In genomic region chr15:75902129-75902557, GRCh38 we compare ENCODE assay signal across 12 cellular contexts. TPM values are rescaled to one million over a fixed set of nuclear protein-coding genes. Genes with fewer than 3 reads are reported as not detected.
DNase-seq lines count a peak whose midpoint lies in the region; ATAC-seq and TF ChIP-seq lines count a peak whose summit lies in the region.
"Had no signal": no experiment of that assay in that cellular context is flagged by ENCODE, and none has a peak within 500 bp of the region (broad histone marks: within the 10 kb centered on the region; RNA-seq: fewer than 3 reads in every experiment).

No MANE protein-coding gene starts in this region.

- peak overlapping the region; percentile 39 for H3K27ac ChIP-seq in iPS-20b (ENCODE audit: low read length)
- H3K27ac ChIP-seq: breast epithelium had no signal

- H3K36me3 ChIP-seq in BE2C (peaks cover 12% of the 10 kb centered on the region), iPS-20b (ENCODE audit: insufficient read depth, low read depth, low read length) (peaks cover 61% of the 10 kb centered on the region)
- H3K36me3 ChIP-seq: breast epithelium had no signal

- H3K4me1 ChIP-seq in BE2C, result peaks cover 19% of the 10 kb centered on the region
- H3K4me1 ChIP-seq in iPS-20b (ENCODE audit: insufficient read depth, low read length), result peaks cover 23% of the 10 kb centered on the region
- H3K4me1 ChIP-seq: breast epithelium had no signal

- H3K27me3 ChIP-seq in BE2C (no peaks in the 10 kb centered on the region), iPS-20b (ENCODE audit: insufficient read depth, low read length) (no peaks in the 10 kb centered on the region)
- H3K27me3 ChIP-seq: breast epithelium had no signal

- H3K36me3 Mint-ChIP-seq in activated B cell treated with CpG ODN at 0.5 μM for 24 hours (ENCODE audit: low read depth) (peaks cover 39% of the 10 kb centered on the region), CD14-positive monocyte (peaks cover 20 to 23% of the 10 kb centered on the region in 2 donors)

- H3K4me3 ChIP-seq in BE2C (ENCODE audit: low read depth, low read length) (no peak overlapping the region), iPS-20b (ENCODE audit: low read length) (peak overlapping the region; percentile 100; the same call in 1 of the 2 replicates)

- CTCF ChIA-PET in activated B cell treated with CpG ODN at 0.5 μM for 24 hours (lab: Charles Lee), result no interaction called here

- H3K4me1 Mint-ChIP-seq in activated B cell treated with CpG ODN at 0.5 μM for 24 hours (peaks cover 25% of the 10 kb centered on the region), CD14-positive monocyte (peaks cover 24% of the 10 kb centered on the region)

- H3K9ac ChIP-seq in iPS-20b (ENCODE audit: low read depth, low read length), result peak overlapping the region; percentile 99; the same call in 1 of the 2 replicates

- TF ChIP-seq CTCF in BE2C (IDR thresholded peaks at IDR 0.05; ENCODE audit: low read depth, low read length), result peak; percentile 23; the same call in 1 of the 2 replicates
- no peak for TF ChIP-seq CTCF in activated B cell treated with CpG ODN at 0.5 μM for 24 hours (IDR thresholded peaks at IDR 0.05)
- no peak for TF ChIP-seq CTCF in CD14-positive monocyte (IDR thresholded peaks at IDR 0.05)

- H3K4me3 Mint-ChIP-seq in activated B cell treated with CpG ODN at 0.5 μM for 24 hours, result peak overlapping the region; percentile 48
- peak overlapping the region in 1 of 2 donors; percentile 24 for H3K4me3 Mint-ChIP-seq in CD14-positive monocyte

- ATAC-seq in activated B cell treated with CpG ODN at 0.5 μM for 24 hours (ENCODE audit: low read depth), result no peak

- H3K9me3 ChIP-seq in BE2C (no peaks in the 10 kb centered on the region), iPS-20b (ENCODE audit: insufficient read depth, low read depth, low read length) (no peaks in the 10 kb centered on the region)
- H3K9me3 ChIP-seq: breast epithelium had no signal

- no peaks in the 10 kb centered on the region for H3K9me3 Mint-ChIP-seq in activated B cell treated with CpG ODN at 0.5 μM for 24 hours
- peaks cover 0 to 2% (median 0%) of the 10 kb centered on the region in 7 donors for H3K9me3 Mint-ChIP-seq in CD14-positive monocyte

- no peaks in the 10 kb centered on the region for H3K27me3 Mint-ChIP-seq in activated B cell treated with CpG ODN at 0.5 μM for 24 hours
- H3K27me3 Mint-ChIP-seq in CD14-positive monocyte (ENCODE audit: low read depth in 3 of 3), result peaks cover 0 to 3% (median 2%) of the 10 kb centered on the region in 3 donors

- peak overlapping the region; percentile 66 for H3K27ac Mint-ChIP-seq in activated B cell treated with CpG ODN at 0.5 μM for 24 hours
- H3K27ac Mint-ChIP-seq in CD14-positive monocyte, result peak overlapping the region in 2 of 7 donors; percentile 30 to 49

- POLR2A ChIA-PET in activated B cell treated with CpG ODN at 0.5 μM for 24 hours (lab: Charles Lee), result no interaction called here

- peak; percentile 73 for DNase-seq in BE2C
- DNase-seq in GF-D8 (lab: John Stamatoyannopoulos, UW), result peak; percentile 82
- no peak for DNase-seq in activated B cell treated with CpG ODN at 0.5 μM for 24 hours
- no peak for DNase-seq in stimulated activated CD8-positive, alpha-beta memory T cell treated with anti-CD3 and anti-CD28 coated beads, Interleukin-4, amount 100 ng/mL, for 48 hours
- DNase-seq in CD1c-positive myeloid dendritic cell (ENCODE audit: extremely low spot score), result no peak
- no peak for DNase-seq in hippocampal formation (lab: John Stamatoyannopoulos, UW)
- DNase-seq in CD14-positive monocyte (ENCODE audit: low spot score), result no peak
- DNase-seq: NCI-H2081 treated with DMSO at 0.1 percent for 48 hours, substantia nigra, T1000 had no signal

- intact Hi-C loops in activated B cell treated with CpG ODN at 0.5 μM for 24 hours (cut with micrococcal nuclease), result loop anchor here (5.0 kb wide), 1 partner anchor 35 kb away; no protein-coding TSS in a partner anchor
- intact Hi-C loops in CD14-positive monocyte (cut with micrococcal nuclease), result loop anchor here in 1 of 2 donors (5.0 kb wide), 1 partner anchor 60 kb away; the partner anchor contains the start of gene UBE2Q2

RNA-seq across cellular contexts. Expression of gene FBXO22, which starts 1.5 kb away (rescaled TPM):
- 66.1 TPM for polyA plus RNA-seq in BE2C (2012; ENCODE audit: insufficient read depth, insufficient read length, low read depth)
- total RNA-seq in activated B cell treated with CpG ODN at 0.5 μM for 24 hours, result 19.6 and 24.4 TPM in 2 replicates
- 10 to 100 TPM; 12.3 to 12.8 TPM for polyA plus RNA-seq in CD14-positive monocyte

RNA-seq across cellular contexts. Expression of gene UBE2Q2, which starts 58.9 kb away (rescaled TPM):
- polyA plus RNA-seq in BE2C (2012; ENCODE audit: insufficient read depth, insufficient read length, low read depth), result 9.4 TPM
- total RNA-seq in activated B cell treated with CpG ODN at 0.5 μM for 24 hours, result 16.9 and 23.2 TPM in 2 replicates
- 10 to 100 TPM; 20.9 to 22.1 TPM for polyA plus RNA-seq in CD14-positive monocyte

Comparison
In these comparisons a context has a peak if more than half of its experiments do, and no peak if none do; other contexts are left out.
1. DNase-seq: peak in BE2C (single experiment) and GF-D8 (single experiment); none in activated B cell treated with CpG ODN at 0.5 μM for 24 hours (single experiment), stimulated activated CD8-positive, alpha-beta memory T cell treated with anti-CD3 and anti-CD28 coated beads, Interleukin-4, amount 100 ng/mL, for 48 hours (single experiment), CD1c-positive myeloid dendritic cell (single experiment), hippocampal formation (0 of 2) and CD14-positive monocyte (single experiment).